Comparison of ENCODE assay signal across 21 cellular contexts in the genomic region with DNA sequence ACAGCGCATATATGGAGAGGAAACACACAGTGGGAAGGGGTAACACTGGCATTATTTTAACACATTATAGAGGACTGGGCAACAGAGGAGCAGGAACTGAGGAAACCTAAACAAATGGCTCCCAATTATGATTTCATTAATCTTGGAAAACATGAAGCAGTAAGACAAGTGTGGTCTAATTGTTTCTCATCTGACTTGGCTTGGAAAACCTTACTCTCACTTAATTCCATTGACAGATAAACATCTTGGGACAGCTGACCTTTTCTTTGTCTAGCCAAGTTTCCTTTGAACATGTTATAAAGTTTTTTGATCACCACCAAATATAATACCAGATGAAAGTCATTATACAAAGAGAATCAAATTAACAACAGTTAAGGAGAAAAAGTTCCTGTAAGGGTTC. TPM values are rescaled to one million over a fixed set of nuclear protein-coding genes. Genes with fewer than 3 reads are reported as not detected.
DNase-seq lines count a peak whose midpoint lies in the region; ATAC-seq, FAIRE-seq and TF ChIP-seq lines count a peak whose summit lies in the region.
"Had no signal": no experiment of that assay in that cellular context is flagged by ENCODE, and none has a peak within 500 bp of the region (broad histone marks: within the 10 kb centered on the region; RNA-seq: fewer than 3 reads in every experiment).

No MANE protein-coding gene starts in this region.

- no peak for DNase-seq in adrenal gland
- DNase-seq in left lung: no peak
- DNase-seq in HepG2 (ENCODE audit: low spot score): no peak
- no peak for DNase-seq in hippocampal formation (lab: John Stamatoyannopoulos, UW)
- no peak for DNase-seq in HuH-7 (ENCODE audit: low spot score)
- DNase-seq: ACHN; activated CD4-positive, alpha-beta memory T cell treated with anti-CD3 and anti-CD28 coated beads, Interleukin-2, amount 10 ng/mL, durations not matched to agents 7 days and 5 days; activated naive CD8-positive, alpha-beta T cell treated with anti-CD3 and anti-CD28 coated beads, Interleukin-2, amount 50 U/mL, for 24 hours; CD8-positive, alpha-beta T cell; natural killer cell; NCI-H1930; retina; stimulated activated CD4-positive, alpha-beta T cell treated with anti-CD3 and anti-CD28 coated beads, Interleukin-2, amount 100 ng/mL, for 24 hours; trophoblast cell had no signal

- no peak for FAIRE-seq in HepG2 (lab: Jason Lieb, UNC)
- FAIRE-seq: H1, HTR-8/SVneo had no signal

- peak overlapping the region; percentile 62 for H3K9ac ChIP-seq in skeletal muscle satellite cell (ENCODE audit: low read depth, low read length)
- no peak overlapping the region for H3K9ac ChIP-seq in HepG2 (ENCODE audit: insufficient read depth, low read depth, low read length)

- peak overlapping the region; percentile 73 for H2AFZ ChIP-seq in ACC112 (ENCODE audit: low read length, unreplicated experiment)
- no peak overlapping the region for H2AFZ ChIP-seq in HepG2 (ENCODE audit: low read length)

- H3K4me3 ChIP-seq in ACC112 (ENCODE audit: low read depth, low read length): peak overlapping the region; percentile 66; the same call in 1 of the 2 replicates
- no peak overlapping the region for H3K4me3 ChIP-seq in adrenal gland
- no peak overlapping the region for H3K4me3 ChIP-seq in left lung
- no peak overlapping the region for H3K4me3 ChIP-seq in skeletal muscle satellite cell (ENCODE audit: low read length)
- no peak overlapping the region for H3K4me3 ChIP-seq in HepG2 (replicated peaks in 1 of 3; ENCODE audit: insufficient read depth in 1 of 3, low read depth in 2 of 3, low read length in 3 of 3)
- H3K4me3 ChIP-seq: MG63 had no signal

- in situ Hi-C loops in HepG2 (cut with HindIII; ENCODE audit: extremely low pct_ligation_motif_present, low pct_unique_long_range_greater_than_20kb): no loop called here

- BruUV-seq in HepG2 (replicated peaks; lab: Mats Ljungman, UMichigan): no TSS peak

- H4K20me1 ChIP-seq in HepG2 (ENCODE audit: insufficient read depth, low read length): no peaks in the 10 kb centered on the region

- H3K9me3 ChIP-seq in adrenal gland (replicated peaks in 1 of 3) (no peaks in the 10 kb centered on the region), left lung (no peaks in the 10 kb centered on the region), skeletal muscle satellite cell (replicated peaks; ENCODE audit: low read length) (no peaks in the 10 kb centered on the region), HepG2 (ENCODE audit: low read length) (no peaks in the 10 kb centered on the region)

- CTCF ChIA-PET in HepG2 (lab: Yijun Ruan, JAX; ENCODE audit: low intra/inter-chr PET ratio, low total read pairs): no interaction called here

- intact Hi-C loops in adrenal gland (cut with DNase I) (no loop called here), left lung (cut with DNase I) (no loop called here), HepG2 (cut with micrococcal nuclease; ENCODE audit: unreplicated experiment) (no loop called here)

- H3K27ac ChIP-seq in ACC112 (ENCODE audit: low read depth, low read length): peak overlapping the region; percentile 70
- H3K27ac ChIP-seq in adrenal gland: peak overlapping the region in 4 of 5 donors; percentile 61 to 89 (median 70)
- peak overlapping the region; percentile 53 to 90 for H3K27ac ChIP-seq in left lung
- H3K27ac ChIP-seq in HepG2 (ENCODE audit: extremely low read length, insufficient read depth, low read length): no peak overlapping the region

- H3K4me1 ChIP-seq in ACC112 (ENCODE audit: control insufficient read depth, insufficient read depth, low read length, unreplicated experiment): peaks cover 45% of the 10 kb centered on the region
- H3K4me1 ChIP-seq in adrenal gland (replicated peaks in 1 of 2): peaks cover 26 to 51% of the 10 kb centered on the region in 2 donors
- H3K4me1 ChIP-seq in left lung: peaks cover 22 to 36% of the 10 kb centered on the region in 2 donors
- H3K4me1 ChIP-seq in skeletal muscle satellite cell (ENCODE audit: control insufficient read depth, insufficient read depth, low read length): peaks cover 41% of the 10 kb centered on the region
- H3K4me1 ChIP-seq in HepG2 (ENCODE audit: insufficient read depth, low read length): peaks cover 30% of the 10 kb centered on the region

- H3K4me2 ChIP-seq in skeletal muscle satellite cell (ENCODE audit: low read length): peak overlapping the region; percentile 77
- no peak overlapping the region for H3K4me2 ChIP-seq in HepG2 (ENCODE audit: low read depth, low read length)

- TF ChIP-seq CTCF in adrenal gland (IDR thresholded peaks at IDR 0.05) (no peak), left lung (IDR thresholded peaks at IDR 0.05) (no peak), HepG2 (CRISPR knock-in tag; IDR thresholded peaks at IDR 0.05) (no peak)

- TF ChIP-seq RAD21 in HepG2 (CRISPR knock-in tag; IDR thresholded peaks at IDR 0.05): no peak

- H3K27me3 ChIP-seq in ACC112 (ENCODE audit: insufficient read depth, low read length): no peaks in the 10 kb centered on the region
- H3K27me3 ChIP-seq in adrenal gland: no peaks in the 10 kb centered on the region
- no peaks in the 10 kb centered on the region for H3K27me3 ChIP-seq in left lung
- no peaks in the 10 kb centered on the region for H3K27me3 ChIP-seq in skeletal muscle satellite cell (ENCODE audit: control insufficient read depth, insufficient read depth, low read length)
- no peaks in the 10 kb centered on the region for H3K27me3 ChIP-seq in HepG2 (ENCODE audit: control insufficient read depth in 1 of 2, insufficient read depth in 2 of 2, low read length in 2 of 2)
- H3K27me3 ChIP-seq: MG63 had no signal

- TF ChIP-seq POLR2A in adrenal gland (IDR thresholded peaks at IDR 0.05) (no peak), HepG2 (IDR thresholded peaks at IDR 0.05; ENCODE audit: insufficient read depth in 1 of 2, low read depth in 2 of 2, low read length in 2 of 2) (no peak)

- ATAC-seq in left lung (no peak), HepG2 (no peak), GM21723 (IDR thresholded peaks at IDR 0.05; ENCODE audit: unreplicated experiment) (no peak)
- ATAC-seq: activated naive CD8-positive, alpha-beta T cell treated with anti-CD3 and anti-CD28 coated beads, Interleukin-2, amount 50 U/mL, for 24 hours; CD8-positive, alpha-beta T cell; natural killer cell; Panc1 had no signal

- POLR2A ChIA-PET in HepG2 (lab: Yijun Ruan, JAX): no interaction called here

- TF ChIP-seq EP300 in HepG2 (IDR thresholded peaks at IDR 0.05; ENCODE audit: low read depth in 2 of 2, low read length in 2 of 2) (no peak), HepG2 (CRISPR knock-in tag; IDR thresholded peaks at IDR 0.05; ENCODE audit: borderline replicate concordance) (no peak)

- H3K36me3 ChIP-seq in ACC112 (ENCODE audit: insufficient read depth, low read length) (peaks cover 13% of the 10 kb centered on the region), adrenal gland (replicated peaks in 1 of 2) (no peaks in the 10 kb centered on the region), left lung (no peaks in the 10 kb centered on the region), skeletal muscle satellite cell (ENCODE audit: insufficient read depth, low read length) (no peaks in the 10 kb centered on the region), HepG2 (replicated peaks in 1 of 2; ENCODE audit: control insufficient read depth in 1 of 2, insufficient read depth in 2 of 2, low read length in 2 of 2) (no peaks in the 10 kb centered on the region)

- 41 to 88% (median 77%) methylated on average over 1 of the region's 1 CpG for WGBS in adrenal gland, 4 donors
- WGBS in HepG2 (ENCODE audit: low lambda C conversion rate): 93% methylated on average over 1 of the region's 1 CpG

- H3K79me2 ChIP-seq in ACC112 (ENCODE audit: control insufficient read depth, insufficient read depth, low read length, unreplicated experiment) (no peaks in the 10 kb centered on the region), HepG2 (ENCODE audit: insufficient read depth, low read length) (no peaks in the 10 kb centered on the region)

RNA-seq across cellular contexts. Expression of gene ALG14, which starts 50.2 kb away (rescaled TPM):
- total RNA-seq in adrenal gland (10 to 100 TPM in 5 of 8 donors, 1 to 10 TPM in 3; 2.2 to 24.3 (median 14.3) TPM), left lung (1 to 10 TPM; 5.1 to 7.9 TPM), HepG2 (2016; rRNA removed; fragmentation: Illumina TruSeq; extraction: Trizol) (6.1 and 12.7 TPM in 2 replicates)
- polyA plus RNA-seq in adrenal gland (10 to 100 TPM in 1 of 3 donors, 1 to 10 TPM in 2; 1.5 to 29.9 (median 3.0) TPM), HepG2 (2011; rRNA removed) (4.5 and 5.5 TPM in 2 replicates)
- 2.0 and 2.4 TPM in 2 replicates for total RNA-seq in skeletal muscle satellite cell (2012; rRNA removed)
- 2.6 and 6.2 TPM in 2 replicates for total RNA-seq in HepG2 (2016; cell fraction: cytosol; rRNA removed; fragmentation: Illumina TruSeq; extraction: Trizol; ENCODE audit: low read depth)
- 7.8 and 11.4 TPM in 2 replicates for total RNA-seq in HepG2 (2016; cell fraction: insoluble cytoplasmic fraction; rRNA removed; fragmentation: Illumina TruSeq; extraction: Trizol)
- 4.5 and 4.8 TPM in 2 replicates for total RNA-seq in HepG2 (2016; cell fraction: membrane; rRNA removed; fragmentation: Illumina TruSeq; extraction: Trizol)
- total RNA-seq in HepG2 (2016; cell fraction: nucleus; rRNA removed; fragmentation: Illumina TruSeq; extraction: Trizol): 5.6 and 13.0 TPM in 2 replicates
- polyA plus RNA-seq in HepG2 (2011; cell fraction: cytosol; rRNA removed): 1.9 and 2.6 TPM in 2 replicates
- 1.2 and 2.2 TPM in 2 replicates for polyA plus RNA-seq in HepG2 (2011; cell fraction: nucleus; rRNA removed)
- polyA plus RNA-seq in HepG2 (2012): 3.5 and 6.1 TPM in 2 replicates
- polyA plus RNA-seq in HepG2 (2016; cell fraction: cytosol; fragmentation: Illumina TruSeq; extraction: Trizol; ENCODE audit: low read depth): 3.2 and 3.5 TPM in 2 replicates
- 7.9 and 10.9 TPM in 2 replicates for polyA plus RNA-seq in HepG2 (2016; cell fraction: insoluble cytoplasmic fraction; fragmentation: Illumina TruSeq; extraction: Trizol; ENCODE audit: low read depth)
- polyA plus RNA-seq in HepG2 (2016; cell fraction: membrane; fragmentation: Illumina TruSeq; extraction: Trizol; ENCODE audit: low read depth): 4.2 and 7.1 TPM in 2 replicates
- 10.4 and 11.9 TPM in 2 replicates for polyA plus RNA-seq in HepG2 (2016; cell fraction: nucleus; fragmentation: Illumina TruSeq; extraction: Trizol; ENCODE audit: insufficient read depth, low read depth)
- polyA minus RNA-seq in HepG2 (2011; rRNA and poly(A)+ RNA removed; ENCODE audit: low replicate concordance): 13.9 and 20.9 TPM in 2 replicates
- polyA minus RNA-seq in HepG2 (2011; cell fraction: cytosol; rRNA and poly(A)+ RNA removed): 0.62 and 3.3 TPM in 2 replicates
- polyA minus RNA-seq in HepG2 (2011; cell fraction: nucleus; rRNA and poly(A)+ RNA removed): 4.2 and 5.0 TPM in 2 replicates
